Comparison of ENCODE assay signal across 1 cellular context in genomic region chr1:16607433-16607851, GRCh38.
TF ChIP-seq lines count a peak whose summit lies in the region.

No MANE protein-coding gene starts in this region.

TF ChIP-seq in HepG2, 621 proteins besides CTCF, POLR2A, EP300 and RAD21 (continued from another document):
- TF ChIP-seq MLXIP (CRISPR knock-in tag; IDR thresholded peaks at IDR 0.05; ENCODE audit: borderline replicate concordance) (no peak), SIN3B (IDR thresholded peaks at IDR 0.05; ENCODE audit: low read length) (no peak), LRRFIP1 (CRISPR knock-in tag; conservative IDR thresholded peaks at IDR 0.05) (no peak), SKI (IDR thresholded peaks at IDR 0.05; ENCODE audit: partially characterized antibody) (no peak), SSRP1 (CRISPR knock-in tag; IDR thresholded peaks at IDR 0.05) (no peak), ZNF276 (CRISPR knock-in tag; IDR thresholded peaks at IDR 0.05; ENCODE audit: low read depth) (no peak), KDM1A (CRISPR knock-in tag; IDR thresholded peaks at IDR 0.05) (no peak), CCAR2 (optimal IDR thresholded peaks at IDR 0.05; ENCODE audit: low read depth, low read length) (no peak), SETDB1 (CRISPR knock-in tag; IDR thresholded peaks at IDR 0.05; ENCODE audit: borderline replicate concordance) (no peak), KMT2B (CRISPR knock-in tag; IDR thresholded peaks at IDR 0.05) (no peak), GATAD1 (CRISPR knock-in tag; IDR thresholded peaks at IDR 0.05) (no peak), RNF219 (CRISPR knock-in tag; IDR thresholded peaks at IDR 0.05) (no peak), NFAT5 (CRISPR knock-in tag; IDR thresholded peaks at IDR 0.05) (0 out of 2 replicates have a peak, but pooled peaks have one; percentile 39), MYC (CRISPR knock-in tag; IDR thresholded peaks at IDR 0.05; ENCODE audit: borderline replicate concordance) (0 out of 2 replicates have a peak, but pooled peaks have one; percentile 30), ZBTB38 (CRISPR knock-in tag; IDR thresholded peaks at IDR 0.05) (no peak), ZSCAN21 (CRISPR knock-in tag; IDR thresholded peaks at IDR 0.05; ENCODE audit: borderline replicate concordance) (peak; percentile 28; the same call in 1 of the 2 replicates)
- TF ChIP-seq, protein P1, sequence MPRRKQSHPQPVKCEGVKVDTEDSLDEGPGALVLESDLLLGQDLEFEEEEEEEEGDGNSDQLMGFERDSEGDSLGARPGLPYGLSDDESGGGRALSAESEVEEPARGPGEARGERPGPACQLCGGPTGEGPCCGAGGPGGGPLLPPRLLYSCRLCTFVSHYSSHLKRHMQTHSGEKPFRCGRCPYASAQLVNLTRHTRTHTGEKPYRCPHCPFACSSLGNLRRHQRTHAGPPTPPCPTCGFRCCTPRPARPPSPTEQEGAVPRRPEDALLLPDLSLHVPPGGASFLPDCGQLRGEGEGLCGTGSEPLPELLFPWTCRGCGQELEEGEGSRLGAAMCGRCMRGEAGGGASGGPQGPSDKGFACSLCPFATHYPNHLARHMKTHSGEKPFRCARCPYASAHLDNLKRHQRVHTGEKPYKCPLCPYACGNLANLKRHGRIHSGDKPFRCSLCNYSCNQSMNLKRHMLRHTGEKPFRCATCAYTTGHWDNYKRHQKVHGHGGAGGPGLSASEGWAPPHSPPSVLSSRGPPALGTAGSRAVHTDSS (CRISPR knock-in tag; conservative IDR thresholded peaks at IDR 0.05), result peak; percentile 76; the same call in 1 of the 2 replicates
- TF ChIP-seq, protein P2, sequence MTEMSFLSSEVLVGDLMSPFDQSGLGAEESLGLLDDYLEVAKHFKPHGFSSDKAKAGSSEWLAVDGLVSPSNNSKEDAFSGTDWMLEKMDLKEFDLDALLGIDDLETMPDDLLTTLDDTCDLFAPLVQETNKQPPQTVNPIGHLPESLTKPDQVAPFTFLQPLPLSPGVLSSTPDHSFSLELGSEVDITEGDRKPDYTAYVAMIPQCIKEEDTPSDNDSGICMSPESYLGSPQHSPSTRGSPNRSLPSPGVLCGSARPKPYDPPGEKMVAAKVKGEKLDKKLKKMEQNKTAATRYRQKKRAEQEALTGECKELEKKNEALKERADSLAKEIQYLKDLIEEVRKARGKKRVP (CRISPR knock-in tag; IDR thresholded peaks at IDR 0.05), result no peak
